ENCODE assay signal across 2 cellular contexts in genomic region chr15:34799149-34799824, GRCh38.
TF ChIP-seq lines count a peak whose summit lies in the region.

No MANE protein-coding gene starts in this region.

TF ChIP-seq in HepG2, 621 proteins besides CTCF, POLR2A, EP300 and RAD21:
- TF ChIP-seq ZNF260 (CRISPR knock-in tag; IDR thresholded peaks at IDR 0.05; ENCODE audit: borderline replicate concordance, low read depth) (no peak), PATZ1 (CRISPR knock-in tag; IDR thresholded peaks at IDR 0.05) (no peak), HOXA5 (CRISPR knock-in tag; IDR thresholded peaks at IDR 0.05) (no peak), ETV6 (CRISPR knock-in tag; conservative IDR thresholded peaks at IDR 0.05) (no peak), SETDB1 (CRISPR knock-in tag; IDR thresholded peaks at IDR 0.05; ENCODE audit: borderline replicate concordance) (no peak), MLX (CRISPR knock-in tag; IDR thresholded peaks at IDR 0.05) (no peak), ZNF253 (CRISPR knock-in tag; IDR thresholded peaks at IDR 0.05; ENCODE audit: borderline replicate concordance) (no peak), ZNF567 (CRISPR knock-in tag; IDR thresholded peaks at IDR 0.05; ENCODE audit: borderline replicate concordance) (no peak), EEA1 (CRISPR knock-in tag; IDR thresholded peaks at IDR 0.05; ENCODE audit: borderline replicate concordance) (no peak), YEATS2 (CRISPR knock-in tag; IDR thresholded peaks at IDR 0.05; ENCODE audit: borderline replicate concordance) (no peak), ZNF451 (CRISPR knock-in tag; IDR thresholded peaks at IDR 0.05) (no peak), ZNF503 (CRISPR knock-in tag; IDR thresholded peaks at IDR 0.05) (no peak)

TF ChIP-seq in GM12891, 5 proteins besides CTCF, POLR2A, EP300 and RAD21:
- no peak for TF ChIP-seq POLR2AphosphoS5 (IDR thresholded peaks at IDR 0.05; ENCODE audit: low read depth, low read length)
TF ChIP-seq in GM12891: peak in this region for 0.
